ENCODE assay signal across 1 cellular context in the genomic region with DNA sequence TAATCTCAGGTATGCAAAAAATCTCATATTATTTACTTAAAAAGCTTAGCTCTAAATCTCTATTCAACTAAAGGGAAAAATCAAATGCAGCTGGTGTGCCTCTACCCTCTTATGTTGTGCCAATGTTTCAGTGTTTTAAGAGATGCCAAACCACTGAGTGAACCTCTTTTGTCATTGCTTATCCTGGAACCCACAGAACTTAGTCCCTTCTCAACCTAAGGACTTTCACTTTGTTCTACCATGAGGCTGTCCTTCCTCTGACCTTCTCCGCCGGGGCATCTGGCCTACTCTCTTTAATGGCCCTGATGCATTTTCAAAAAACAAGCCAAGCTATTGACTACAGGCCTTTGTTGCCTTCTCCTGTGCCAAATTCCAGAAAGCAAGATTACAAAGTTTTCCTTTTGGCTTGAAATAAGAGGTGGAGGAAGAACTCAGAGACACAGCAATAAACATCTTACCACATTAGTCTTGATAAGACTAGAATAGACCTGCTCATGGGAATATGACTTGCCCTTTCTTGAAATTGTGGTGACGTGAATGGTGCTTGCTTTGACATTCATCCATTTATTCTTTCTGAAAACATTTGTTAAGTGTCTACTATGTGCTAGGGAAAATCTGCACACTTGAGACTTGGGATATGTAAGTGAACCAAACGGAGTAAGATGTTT.
TF ChIP-seq lines count a peak whose summit lies in the region.

No MANE protein-coding gene starts in this region.

TF ChIP-seq in GM23338, 12 proteins besides CTCF, POLR2A, EP300 and RAD21:
- TF ChIP-seq, protein P1, sequence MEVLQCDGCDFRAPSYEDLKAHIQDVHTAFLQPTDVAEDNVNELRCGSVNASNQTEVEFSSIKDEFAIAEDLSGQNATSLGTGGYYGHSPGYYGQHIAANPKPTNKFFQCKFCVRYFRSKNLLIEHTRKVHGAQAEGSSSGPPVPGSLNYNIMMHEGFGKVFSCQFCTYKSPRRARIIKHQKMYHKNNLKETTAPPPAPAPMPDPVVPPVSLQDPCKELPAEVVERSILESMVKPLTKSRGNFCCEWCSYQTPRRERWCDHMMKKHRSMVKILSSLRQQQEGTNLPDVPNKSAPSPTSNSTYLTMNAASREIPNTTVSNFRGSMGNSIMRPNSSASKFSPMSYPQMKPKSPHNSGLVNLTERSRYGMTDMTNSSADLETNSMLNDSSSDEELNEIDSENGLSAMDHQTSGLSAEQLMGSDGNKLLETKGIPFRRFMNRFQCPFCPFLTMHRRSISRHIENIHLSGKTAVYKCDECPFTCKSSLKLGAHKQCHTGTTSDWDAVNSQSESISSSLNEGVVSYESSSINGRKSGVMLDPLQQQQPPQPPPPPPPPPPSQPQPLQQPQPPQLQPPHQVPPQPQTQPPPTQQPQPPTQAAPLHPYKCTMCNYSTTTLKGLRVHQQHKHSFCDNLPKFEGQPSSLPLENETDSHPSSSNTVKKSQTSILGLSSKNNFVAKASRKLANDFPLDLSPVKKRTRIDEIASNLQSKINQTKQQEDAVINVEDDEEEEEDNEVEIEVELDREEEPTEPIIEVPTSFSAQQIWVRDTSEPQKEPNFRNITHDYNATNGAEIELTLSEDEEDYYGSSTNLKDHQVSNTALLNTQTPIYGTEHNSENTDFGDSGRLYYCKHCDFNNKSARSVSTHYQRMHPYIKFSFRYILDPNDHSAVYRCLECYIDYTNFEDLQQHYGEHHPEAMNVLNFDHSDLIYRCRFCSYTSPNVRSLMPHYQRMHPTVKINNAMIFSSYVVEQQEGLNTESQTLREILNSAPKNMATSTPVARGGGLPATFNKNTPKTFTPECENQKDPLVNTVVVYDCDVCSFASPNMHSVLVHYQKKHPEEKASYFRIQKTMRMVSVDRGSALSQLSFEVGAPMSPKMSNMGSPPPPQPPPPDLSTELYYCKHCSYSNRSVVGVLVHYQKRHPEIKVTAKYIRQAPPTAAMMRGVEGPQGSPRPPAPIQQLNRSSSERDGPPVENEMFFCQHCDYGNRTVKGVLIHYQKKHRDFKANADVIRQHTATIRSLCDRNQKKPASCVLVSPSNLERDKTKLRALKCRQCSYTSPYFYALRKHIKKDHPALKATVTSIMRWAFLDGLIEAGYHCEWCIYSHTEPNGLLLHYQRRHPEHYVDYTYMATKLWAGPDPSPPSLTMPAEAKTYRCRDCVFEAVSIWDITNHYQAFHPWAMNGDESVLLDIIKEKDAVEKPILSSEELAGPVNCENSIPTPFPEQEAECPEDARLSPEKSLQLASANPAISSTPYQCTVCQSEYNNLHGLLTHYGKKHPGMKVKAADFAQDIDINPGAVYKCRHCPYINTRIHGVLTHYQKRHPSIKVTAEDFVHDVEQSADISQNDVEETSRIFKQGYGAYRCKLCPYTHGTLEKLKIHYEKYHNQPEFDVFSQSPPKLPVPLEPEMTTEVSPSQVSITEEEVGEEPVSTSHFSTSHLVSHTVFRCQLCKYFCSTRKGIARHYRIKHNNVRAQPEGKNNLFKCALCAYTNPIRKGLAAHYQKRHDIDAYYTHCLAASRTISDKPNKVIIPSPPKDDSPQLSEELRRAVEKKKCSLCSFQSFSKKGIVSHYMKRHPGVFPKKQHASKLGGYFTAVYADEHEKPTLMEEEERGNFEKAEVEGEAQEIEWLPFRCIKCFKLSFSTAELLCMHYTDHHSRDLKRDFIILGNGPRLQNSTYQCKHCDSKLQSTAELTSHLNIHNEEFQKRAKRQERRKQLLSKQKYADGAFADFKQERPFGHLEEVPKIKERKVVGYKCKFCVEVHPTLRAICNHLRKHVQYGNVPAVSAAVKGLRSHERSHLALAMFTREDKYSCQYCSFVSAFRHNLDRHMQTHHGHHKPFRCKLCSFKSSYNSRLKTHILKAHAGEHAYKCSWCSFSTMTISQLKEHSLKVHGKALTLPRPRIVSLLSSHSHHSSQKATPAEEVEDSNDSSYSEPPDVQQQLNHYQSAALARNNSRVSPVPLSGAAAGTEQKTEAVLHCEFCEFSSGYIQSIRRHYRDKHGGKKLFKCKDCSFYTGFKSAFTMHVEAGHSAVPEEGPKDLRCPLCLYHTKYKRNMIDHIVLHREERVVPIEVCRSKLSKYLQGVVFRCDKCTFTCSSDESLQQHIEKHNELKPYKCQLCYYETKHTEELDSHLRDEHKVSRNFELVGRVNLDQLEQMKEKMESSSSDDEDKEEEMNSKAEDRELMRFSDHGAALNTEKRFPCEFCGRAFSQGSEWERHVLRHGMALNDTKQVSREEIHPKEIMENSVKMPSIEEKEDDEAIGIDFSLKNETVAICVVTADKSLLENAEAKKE (CRISPR knock-in tag; IDR thresholded peaks at IDR 0.05): no peak
- TF ChIP-seq ZNF331 (CRISPR knock-in tag; IDR thresholded peaks at IDR 0.05; ENCODE audit: low read depth): no peak
- no peak for TF ChIP-seq NANOG (IDR thresholded peaks at IDR 0.05; ENCODE audit: borderline replicate concordance)
- no peak for TF ChIP-seq CREB1 (CRISPR knock-in tag; IDR thresholded peaks at IDR 0.05; ENCODE audit: low read depth)
- TF ChIP-seq STAT1 (IDR thresholded peaks at IDR 0.05; ENCODE audit: unreplicated experiment): no peak
- TF ChIP-seq JUNB (IDR thresholded peaks at IDR 0.05; ENCODE audit: unreplicated experiment): no peak
- TF ChIP-seq, protein P2, sequence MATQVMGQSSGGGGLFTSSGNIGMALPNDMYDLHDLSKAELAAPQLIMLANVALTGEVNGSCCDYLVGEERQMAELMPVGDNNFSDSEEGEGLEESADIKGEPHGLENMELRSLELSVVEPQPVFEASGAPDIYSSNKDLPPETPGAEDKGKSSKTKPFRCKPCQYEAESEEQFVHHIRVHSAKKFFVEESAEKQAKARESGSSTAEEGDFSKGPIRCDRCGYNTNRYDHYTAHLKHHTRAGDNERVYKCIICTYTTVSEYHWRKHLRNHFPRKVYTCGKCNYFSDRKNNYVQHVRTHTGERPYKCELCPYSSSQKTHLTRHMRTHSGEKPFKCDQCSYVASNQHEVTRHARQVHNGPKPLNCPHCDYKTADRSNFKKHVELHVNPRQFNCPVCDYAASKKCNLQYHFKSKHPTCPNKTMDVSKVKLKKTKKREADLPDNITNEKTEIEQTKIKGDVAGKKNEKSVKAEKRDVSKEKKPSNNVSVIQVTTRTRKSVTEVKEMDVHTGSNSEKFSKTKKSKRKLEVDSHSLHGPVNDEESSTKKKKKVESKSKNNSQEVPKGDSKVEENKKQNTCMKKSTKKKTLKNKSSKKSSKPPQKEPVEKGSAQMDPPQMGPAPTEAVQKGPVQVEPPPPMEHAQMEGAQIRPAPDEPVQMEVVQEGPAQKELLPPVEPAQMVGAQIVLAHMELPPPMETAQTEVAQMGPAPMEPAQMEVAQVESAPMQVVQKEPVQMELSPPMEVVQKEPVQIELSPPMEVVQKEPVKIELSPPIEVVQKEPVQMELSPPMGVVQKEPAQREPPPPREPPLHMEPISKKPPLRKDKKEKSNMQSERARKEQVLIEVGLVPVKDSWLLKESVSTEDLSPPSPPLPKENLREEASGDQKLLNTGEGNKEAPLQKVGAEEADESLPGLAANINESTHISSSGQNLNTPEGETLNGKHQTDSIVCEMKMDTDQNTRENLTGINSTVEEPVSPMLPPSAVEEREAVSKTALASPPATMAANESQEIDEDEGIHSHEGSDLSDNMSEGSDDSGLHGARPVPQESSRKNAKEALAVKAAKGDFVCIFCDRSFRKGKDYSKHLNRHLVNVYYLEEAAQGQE (IDR thresholded peaks at IDR 0.05; ENCODE audit: unreplicated experiment): no peak
- TF ChIP-seq POLR2AphosphoS5 (IDR thresholded peaks at IDR 0.05; ENCODE audit: low read depth): no peak
- no peak for TF ChIP-seq EZH2 (IDR thresholded peaks at IDR 0.05; ENCODE audit: low read depth, unreplicated experiment)
- no peak for TF ChIP-seq EZH2phosphoT487 (IDR thresholded peaks at IDR 0.05; ENCODE audit: unreplicated experiment)
- no peak for TF ChIP-seq ZNF114 (CRISPR knock-in tag; IDR thresholded peaks at IDR 0.05)
- TF ChIP-seq, protein P3, sequence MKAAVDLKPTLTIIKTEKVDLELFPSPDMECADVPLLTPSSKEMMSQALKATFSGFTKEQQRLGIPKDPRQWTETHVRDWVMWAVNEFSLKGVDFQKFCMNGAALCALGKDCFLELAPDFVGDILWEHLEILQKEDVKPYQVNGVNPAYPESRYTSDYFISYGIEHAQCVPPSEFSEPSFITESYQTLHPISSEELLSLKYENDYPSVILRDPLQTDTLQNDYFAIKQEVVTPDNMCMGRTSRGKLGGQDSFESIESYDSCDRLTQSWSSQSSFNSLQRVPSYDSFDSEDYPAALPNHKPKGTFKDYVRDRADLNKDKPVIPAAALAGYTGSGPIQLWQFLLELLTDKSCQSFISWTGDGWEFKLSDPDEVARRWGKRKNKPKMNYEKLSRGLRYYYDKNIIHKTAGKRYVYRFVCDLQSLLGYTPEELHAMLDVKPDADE (IDR thresholded peaks at IDR 0.05): no peak
